11 cellular contexts compared by ENCODE assay signal in genomic region chr7:152136623-152137022, GRCh38.
DNase-seq lines count a peak whose midpoint lies in the region; ATAC-seq and TF ChIP-seq lines count a peak whose summit lies in the region.
"Had no signal": no experiment of that assay in that cellular context is flagged by ENCODE, and none has a peak within 500 bp of the region (broad histone marks: within the 10 kb centered on the region; RNA-seq: fewer than 3 reads in every experiment).

No MANE protein-coding gene starts in this region.

- H3K36me3 ChIP-seq in HUES6 (ENCODE audit: control insufficient read depth, insufficient read depth, low read length) (peaks cover 62% of the 10 kb centered on the region), lung (ENCODE audit: control insufficient read depth in 2 of 2, insufficient read depth in 2 of 2, low read length in 2 of 2) (peaks cover 21 to 42% of the 10 kb centered on the region in 2 donors)

- peak overlapping the region; percentile 36; the same call in 1 of the 2 replicates for H3K27ac ChIP-seq in HUES6 (ENCODE audit: low read depth, low read length)
- H3K27ac ChIP-seq in dorsolateral prefrontal cortex, result peak overlapping the region in 54 of 59 donors; percentile 1 to 83 (median 62)
- peak overlapping the region; percentile 22 to 26 for H3K27ac ChIP-seq in lung (ENCODE audit: low read depth in 1 of 2, low read length in 1 of 2)
- H3K27ac ChIP-seq: GM23248 had no signal

- H3K4me3 ChIP-seq in HUES6 (ENCODE audit: low read depth, low read length) (no peak overlapping the region), dorsolateral prefrontal cortex (peak overlapping the region in 13 of 59 donors; percentile 3 to 26 (median 11)), lung (no peak overlapping the region)
- H3K4me3 ChIP-seq: GM23248 had no signal

- no peaks in the 10 kb centered on the region for H3K9me3 ChIP-seq in HUES6 (ENCODE audit: control insufficient read depth, insufficient read depth, low read depth, low read length)
- peaks cover 0 to 1% of the 10 kb centered on the region in 2 donors for H3K9me3 ChIP-seq in lung (ENCODE audit: control insufficient read depth in 2 of 2, insufficient read depth in 1 of 2, low read length in 1 of 2)

- intact Hi-C loops in dorsolateral prefrontal cortex (cut with DNase I) (no loop called here), posterior vena cava (cut with DNase I) (no loop called here)

- 66 to 72% methylated on average over 11 of the region's 11 CpGs for WGBS in lung, 2 donors

- no peaks in the 10 kb centered on the region for H3K27me3 ChIP-seq in HUES6 (ENCODE audit: control insufficient read depth, insufficient read depth, low read length)
- no peaks in the 10 kb centered on the region for H3K27me3 ChIP-seq in dorsolateral prefrontal cortex
- no peaks in the 10 kb centered on the region for H3K27me3 ChIP-seq in lung (ENCODE audit: control insufficient read depth, insufficient read depth)

- no peaks in the 10 kb centered on the region for H3K4me1 ChIP-seq in HUES6 (ENCODE audit: control insufficient read depth, insufficient read depth, low read length)
- no peaks in the 10 kb centered on the region for H3K4me1 ChIP-seq in lung (ENCODE audit: control insufficient read depth in 2 of 2, insufficient read depth in 2 of 2, low read length in 2 of 2)

- no peak for TF ChIP-seq CTCF in dorsolateral prefrontal cortex (IDR thresholded peaks at IDR 0.05 in 54 of 56, conservative IDR thresholded peaks at IDR 0.05 in 2 of 56; ENCODE audit: low read depth in 1 of 56, partially characterized antibody in 56 of 56)
- no peak for TF ChIP-seq CTCF in lung (IDR thresholded peaks at IDR 0.05; ENCODE audit: control extremely low read depth, extremely low read depth)

- DNase-seq in dorsolateral prefrontal cortex, result no peak
- no peak for DNase-seq in lung (ENCODE audit: low spot score)
- peak; percentile 32 for DNase-seq in stromal cell of bone marrow (ENCODE audit: low read depth)
- DNase-seq in NCI-H1417 treated with DMSO at 0.1 percent for 48 hours (lab: John Stamatoyannopoulos, UW), result no peak
- no peak for DNase-seq in posterior vena cava (ENCODE audit: low spot score)
- DNase-seq: activated T-cell treated with anti-CD3 and anti-CD28 coated beads, Interleukin-2, amount 50 U/mL, for 72 hours; GM23248; NK-92 treated with Interleukin-12 subunit alpha and Interleukin-12 subunit beta, amount 100 ng/mL, for 24 hours; stimulated activated naive CD4-positive, alpha-beta T cell treated with Interleukin-2 at 50 U/mL for 16 hours had no signal

- ATAC-seq in lung (ENCODE audit: insufficient read depth, low FRiP score) (peak; percentile 9), HG03097 (IDR thresholded peaks at IDR 0.05; ENCODE audit: low FRiP score, unreplicated experiment) (no peak)
- ATAC-seq: activated T-cell treated with anti-CD3 and anti-CD28 coated beads, Interleukin-2, amount 50 U/mL, for 72 hours had no signal

- H3K9ac ChIP-seq in HUES6 (ENCODE audit: low read length), result no peak overlapping the region
- H3K9ac ChIP-seq: GM23248 had no signal
